In the genomic region with DNA sequence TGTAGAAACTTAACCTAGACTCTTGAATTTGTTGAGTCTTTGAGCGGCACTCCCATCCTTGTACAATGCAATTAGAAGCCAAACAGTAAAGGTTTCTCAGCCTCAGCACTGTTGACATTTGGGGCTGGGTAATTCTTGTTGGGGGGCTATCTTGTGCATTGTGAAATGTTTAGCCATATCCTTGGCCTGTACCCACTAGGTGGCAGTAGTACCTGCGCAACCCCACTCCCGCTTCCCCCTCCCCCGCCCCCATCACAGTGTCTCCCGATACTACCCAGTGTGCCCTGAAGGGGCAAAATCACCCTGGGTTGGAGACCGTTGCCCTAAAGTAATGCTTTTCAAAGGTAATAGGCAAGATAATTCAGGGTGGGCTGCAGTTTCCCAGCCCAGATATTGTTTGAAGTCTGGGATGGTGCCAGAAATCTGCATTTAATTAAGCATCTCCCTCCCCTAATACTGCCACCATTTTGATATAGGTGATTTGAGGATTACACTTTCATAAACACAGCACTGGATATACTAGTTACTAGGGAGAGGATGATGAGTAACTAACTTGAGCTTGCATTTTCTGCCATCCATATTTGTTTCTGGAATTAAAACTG, we compare ENCODE assay signal across 1 cellular context.
A peak's percentile ranks its signal among the peaks of the same experiment; 100 is the strongest.
TF ChIP-seq lines count a peak whose summit lies in the region.

No MANE protein-coding gene starts in this region.

TF ChIP-seq in SK-N-SH, 30 proteins besides CTCF, POLR2A, EP300 and RAD21:
- TF ChIP-seq SMC3 (IDR thresholded peaks at IDR 0.05; ENCODE audit: low read depth, low read length) (peak; percentile 31; the same call in 1 of the 2 replicates), MEF2A (IDR thresholded peaks at IDR 0.05; ENCODE audit: borderline replicate concordance, low read depth) (no peak), CHD2 (IDR thresholded peaks at IDR 0.05; ENCODE audit: low read length, partially characterized antibody) (peak; percentile 68), TCF12 (IDR thresholded peaks at IDR 0.05) (peak; percentile 38)
